16 cellular contexts compared by ENCODE assay signal in the genomic region with DNA sequence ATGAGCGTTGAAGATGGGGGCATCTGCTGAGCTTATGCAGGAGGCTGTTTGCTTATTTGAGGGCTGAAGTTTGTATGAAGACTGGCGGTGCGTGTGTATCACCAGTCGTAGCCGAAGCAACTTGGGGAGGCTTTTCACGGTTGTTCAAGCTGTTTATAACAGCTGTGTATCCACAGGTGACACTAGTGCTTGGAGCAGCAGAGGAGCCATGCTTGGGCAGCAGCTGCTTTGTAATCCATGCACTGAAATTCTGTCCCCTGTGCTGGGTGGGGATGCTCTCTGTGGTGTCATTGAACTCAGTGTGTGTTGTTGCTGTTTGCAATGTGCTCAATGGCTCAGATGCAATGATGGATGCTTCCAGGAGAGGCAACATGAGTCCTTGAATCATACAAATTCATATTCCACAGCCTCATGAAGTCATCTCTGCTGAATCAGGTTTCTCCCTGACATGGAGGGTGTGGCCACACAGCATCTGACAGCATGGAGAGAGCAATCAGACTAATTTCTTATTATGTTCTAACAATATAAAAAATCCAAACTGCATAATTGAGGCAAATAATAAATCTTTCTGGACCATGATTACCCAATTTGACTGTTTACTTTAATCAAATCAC. TPM values are rescaled to one million over a fixed set of nuclear protein-coding genes. Genes with fewer than 3 reads are reported as not detected.
A peak's percentile ranks its signal among the peaks of the same experiment; 100 is the strongest.
DNase-seq lines count a peak whose midpoint lies in the region; ATAC-seq and TF ChIP-seq lines count a peak whose summit lies in the region.
"Had no signal": no experiment of that assay in that cellular context is flagged by ENCODE, and none has a peak within 500 bp of the region (broad histone marks: within the 10 kb centered on the region; RNA-seq: fewer than 3 reads in every experiment).

No MANE protein-coding gene starts in this region.

- no peak overlapping the region for H3K4me3 Mint-ChIP-seq in activated CD8-positive, alpha-beta T cell treated with anti-CD3 and anti-CD28 coated beads for 36 hours
- H3K4me3 Mint-ChIP-seq in activated CD8-positive, alpha-beta T cell treated with anti-CD3 and anti-CD28 coated beads, Interleukin-2, amount 10 ng/mL, durations not matched to agents 7 days and 5 days: no peak overlapping the region
- no peak overlapping the region for H3K4me3 Mint-ChIP-seq in neural progenitor cell
- H3K4me3 Mint-ChIP-seq: activated naive CD8-positive, alpha-beta T cell treated with anti-CD3 and anti-CD28 coated beads, Interleukin-2, amount 10 ng/mL, durations not matched to agents 7 days and 5 days had no signal

- POLR2A ChIA-PET in activated CD8-positive, alpha-beta T cell treated with anti-CD3 and anti-CD28 coated beads for 36 hours (lab: Charles Lee): no interaction called here
- POLR2A ChIA-PET in activated CD8-positive, alpha-beta T cell treated with anti-CD3 and anti-CD28 coated beads, Interleukin-2, amount 10 ng/mL, durations not matched to agents 7 days and 5 days (lab: Charles Lee): no interaction called here
- POLR2A ChIA-PET in PC-3 (lab: Charles Lee; ENCODE audit: unreplicated experiment): interaction anchor here (0.6 kb wide), 1 partner anchor 1038 kb away, joined by 4 read pairs; no protein-coding TSS in a partner anchor

- peaks cover 3% of the 10 kb centered on the region for H3K27me3 Mint-ChIP-seq in activated CD8-positive, alpha-beta T cell treated with anti-CD3 and anti-CD28 coated beads for 36 hours
- H3K27me3 Mint-ChIP-seq in activated CD8-positive, alpha-beta T cell treated with anti-CD3 and anti-CD28 coated beads, Interleukin-2, amount 10 ng/mL, durations not matched to agents 7 days and 5 days (ENCODE audit: low read depth): peaks cover 31% of the 10 kb centered on the region
- H3K27me3 Mint-ChIP-seq in neural progenitor cell (ENCODE audit: insufficient read depth, low read depth): peaks cover 3% of the 10 kb centered on the region

- H3K27ac Mint-ChIP-seq in activated CD8-positive, alpha-beta T cell treated with anti-CD3 and anti-CD28 coated beads for 36 hours: no peak overlapping the region
- H3K27ac Mint-ChIP-seq in activated CD8-positive, alpha-beta T cell treated with anti-CD3 and anti-CD28 coated beads, Interleukin-2, amount 10 ng/mL, durations not matched to agents 7 days and 5 days: no peak overlapping the region
- H3K27ac Mint-ChIP-seq in neural progenitor cell: no peak overlapping the region
- H3K27ac Mint-ChIP-seq: activated naive CD8-positive, alpha-beta T cell treated with anti-CD3 and anti-CD28 coated beads, Interleukin-2, amount 10 ng/mL, durations not matched to agents 7 days and 5 days; activated T-helper 2 cell treated with anti-CD3 and anti-CD28 coated beads, Interferon-gamma antibody, Interleukin-2, Interleukin-4, amounts not matched to agents 10 μg/mL and 5 μg/mL and 100 μg/mL, durations not matched to agents 14 hours and 24 hours and 36 hours had no signal

- no peak for TF ChIP-seq EP300 in transverse colon (IDR thresholded peaks at IDR 0.05; ENCODE audit: low read depth)

- peaks cover 6% of the 10 kb centered on the region for H3K4me1 Mint-ChIP-seq in activated CD8-positive, alpha-beta T cell treated with anti-CD3 and anti-CD28 coated beads for 36 hours (ENCODE audit: low read depth)
- peaks cover 10% of the 10 kb centered on the region for H3K4me1 Mint-ChIP-seq in activated CD8-positive, alpha-beta T cell treated with anti-CD3 and anti-CD28 coated beads, Interleukin-2, amount 10 ng/mL, durations not matched to agents 7 days and 5 days (ENCODE audit: low read depth)
- peaks cover 14% of the 10 kb centered on the region for H3K4me1 Mint-ChIP-seq in neural progenitor cell
- H3K4me1 Mint-ChIP-seq: activated naive CD8-positive, alpha-beta T cell treated with anti-CD3 and anti-CD28 coated beads, Interleukin-2, amount 10 ng/mL, durations not matched to agents 7 days and 5 days had no signal

- H4K20me1 ChIP-seq in PC-3 (ENCODE audit: low read length) (no peaks in the 10 kb centered on the region), hepatocyte (ENCODE audit: insufficient read depth, poor library complexity, severe bottlenecking) (no peaks in the 10 kb centered on the region), neural progenitor cell (ENCODE audit: low read depth) (no peaks in the 10 kb centered on the region)

- TF ChIP-seq POLR2A in transverse colon (IDR thresholded peaks at IDR 0.05) (no peak), uterus (IDR thresholded peaks at IDR 0.05) (no peak)

- H3K79me2 ChIP-seq in PC-3 (ENCODE audit: low read length): no peaks in the 10 kb centered on the region
- no peaks in the 10 kb centered on the region for H3K79me2 ChIP-seq in hepatocyte
- H3K79me2 ChIP-seq in neural progenitor cell (ENCODE audit: low read depth): no peaks in the 10 kb centered on the region

- H3K4me3 ChIP-seq in PC-3 (ENCODE audit: low read length) (no peak overlapping the region), hepatocyte (no peak overlapping the region), transverse colon (no peak overlapping the region), neural progenitor cell (no peak overlapping the region), uterus (no peak overlapping the region)
- H3K4me3 ChIP-seq: upper lobe of left lung had no signal

- no peaks in the 10 kb centered on the region for H3K9me2 ChIP-seq in PC-3 (replicated peaks; ENCODE audit: low read length)
- no peaks in the 10 kb centered on the region for H3K9me2 ChIP-seq in hepatocyte (replicated peaks; ENCODE audit: insufficient read depth)

- H3K4me1 ChIP-seq in PC-3 (ENCODE audit: insufficient read depth, low read length) (peaks cover 23% of the 10 kb centered on the region), hepatocyte (ENCODE audit: insufficient read depth) (peaks cover 33% of the 10 kb centered on the region), transverse colon (peaks cover 26 to 45% (median 37%) of the 10 kb centered on the region in 4 donors), neural progenitor cell (peaks cover 9% of the 10 kb centered on the region), uterus (no peaks in the 10 kb centered on the region)

- H3K27me3 ChIP-seq in PC-3 (ENCODE audit: low read length): no peaks in the 10 kb centered on the region; the same call in 1 of the 2 replicates
- H3K27me3 ChIP-seq in hepatocyte: no peaks in the 10 kb centered on the region
- H3K27me3 ChIP-seq in transverse colon: peaks cover 6% of the 10 kb centered on the region
- H3K27me3 ChIP-seq in neural progenitor cell: no peaks in the 10 kb centered on the region
- H3K27me3 ChIP-seq in uterus: no peaks in the 10 kb centered on the region
- H3K27me3 ChIP-seq: upper lobe of left lung had no signal

- H3K4me2 ChIP-seq in PC-3 (ENCODE audit: low read length): no peak overlapping the region
- no peak overlapping the region for H3K4me2 ChIP-seq in hepatocyte
- H3K4me2 ChIP-seq in neural progenitor cell: no peak overlapping the region

- H3K9ac ChIP-seq in PC-3 (ENCODE audit: low read length): no peak overlapping the region
- no peak overlapping the region for H3K9ac ChIP-seq in neural progenitor cell

- 91% methylated on average over 6 of the region's 6 CpGs for WGBS in hepatocyte (ENCODE audit: low lambda C conversion rate, missing lambda C conversion rate)
- 72% methylated on average over 6 of the region's 6 CpGs; no CpG with 5 or more reads in 1 of the 2 donors for WGBS in transverse colon (ENCODE audit: low coverage in 1 of 2), 2 donors

- H3K27ac ChIP-seq in PC-3 (ENCODE audit: low read length) (no peak overlapping the region), hepatocyte (peak overlapping the region; percentile 91), transverse colon (peak overlapping the region; percentile 69 to 83 (median 75)), neural progenitor cell (no peak overlapping the region), uterus (no peak overlapping the region)
- H3K27ac ChIP-seq: upper lobe of left lung had no signal

- H3K9me3 ChIP-seq in PC-3 (ENCODE audit: low read length) (no peaks in the 10 kb centered on the region), hepatocyte (ENCODE audit: low read depth) (no peaks in the 10 kb centered on the region), transverse colon (no peaks in the 10 kb centered on the region), neural progenitor cell (ENCODE audit: low read depth) (no peaks in the 10 kb centered on the region), uterus (no peaks in the 10 kb centered on the region)
- H3K9me3 ChIP-seq: upper lobe of left lung had no signal

- in situ Hi-C loops in transverse colon (cut with MboI; ENCODE audit: low pct_ligation_motif_present in 1 of 4, low pct_unique_long_range_greater_than_20kb in 1 of 4, low sequenced_read_pairs in 3 of 4): no loop called here

- H3K36me3 ChIP-seq in PC-3 (ENCODE audit: low read depth, low read length) (no peaks in the 10 kb centered on the region), hepatocyte (replicated peaks; ENCODE audit: insufficient read depth, low read depth) (no peaks in the 10 kb centered on the region), transverse colon (no peaks in the 10 kb centered on the region), neural progenitor cell (no peaks in the 10 kb centered on the region), uterus (no peaks in the 10 kb centered on the region)
- H3K36me3 ChIP-seq: upper lobe of left lung had no signal

- no peak overlapping the region for H2AFZ ChIP-seq in PC-3 (ENCODE audit: low read length)
- H2AFZ ChIP-seq in hepatocyte: no peak overlapping the region
- H2AFZ ChIP-seq in neural progenitor cell (replicated peaks): no peak overlapping the region

- peak; percentile 42 for ATAC-seq in activated CD8-positive, alpha-beta T cell treated with anti-CD3 and anti-CD28 coated beads for 36 hours
- ATAC-seq in activated CD8-positive, alpha-beta T cell treated with anti-CD3 and anti-CD28 coated beads, Interleukin-2, amount 10 ng/mL, durations not matched to agents 7 days and 5 days: no peak
- ATAC-seq in PC-3 (no peak), GM21447 (IDR thresholded peaks at IDR 0.05; ENCODE audit: unreplicated experiment) (no peak)

- CTCF ChIA-PET in activated CD8-positive, alpha-beta T cell treated with anti-CD3 and anti-CD28 coated beads for 36 hours (lab: Charles Lee): interaction anchor here (0.8 to 1.8 kb wide), 6 partner anchors 20 to 421 kb away, joined by 3 to 13 read pairs (median 4); no protein-coding TSS in a partner anchor
- CTCF ChIA-PET in activated CD8-positive, alpha-beta T cell treated with anti-CD3 and anti-CD28 coated beads, Interleukin-2, amount 10 ng/mL, durations not matched to agents 7 days and 5 days (lab: Charles Lee): interaction anchor here (0.9 to 1.8 kb wide), 5 partner anchors 32 to 421 kb away, joined by 3 to 10 read pairs (median 5); no protein-coding TSS in a partner anchor
- CTCF ChIA-PET in PC-3 (lab: Charles Lee): no interaction called here

- BruUV-seq in PC-3 (replicated peaks; lab: Mats Ljungman, UMichigan): no TSS peak

- TF ChIP-seq CTCF in activated CD8-positive, alpha-beta T cell treated with anti-CD3 and anti-CD28 coated beads for 36 hours (IDR thresholded peaks at IDR 0.05): no peak
- TF ChIP-seq CTCF in PC-3 (conservative IDR thresholded peaks at IDR 0.05; ENCODE audit: low read depth, low read length): no peak
- TF ChIP-seq CTCF in hepatocyte (IDR thresholded peaks at IDR 0.05; ENCODE audit: poor library complexity): no peak
- no peak for TF ChIP-seq CTCF in transverse colon (IDR thresholded peaks at IDR 0.05)
- no peak for TF ChIP-seq CTCF in neural progenitor cell (IDR thresholded peaks at IDR 0.05)
- no peak for TF ChIP-seq CTCF in uterus (IDR thresholded peaks at IDR 0.05)

- DNase-seq in activated CD8-positive, alpha-beta T cell treated with anti-CD3 and anti-CD28 coated beads for 36 hours: no peak
- no peak for DNase-seq in activated CD8-positive, alpha-beta T cell treated with anti-CD3 and anti-CD28 coated beads, Interleukin-2, amount 10 ng/mL, durations not matched to agents 7 days and 5 days
- DNase-seq in PC-3 (peak; percentile 26), hepatocyte (ENCODE audit: low spot score) (no peak), transverse colon (peak; percentile 48), neural progenitor cell (ENCODE audit: low spot score) (no peak), uterus (no peak)
- DNase-seq: activated CD4-positive, alpha-beta T cell treated with anti-CD3 and anti-CD28 coated beads for 48 hours; activated naive CD8-positive, alpha-beta T cell treated with anti-CD3 and anti-CD28 coated beads, Interleukin-2, amount 10 ng/mL, durations not matched to agents 7 days and 5 days; retina; Right ventricle myocardium superior; stimulated activated CD4-positive, alpha-beta T cell treated with anti-CD3 and anti-CD28 coated beads, Interleukin-12 subunit alpha, Interleukin-12 subunit beta, amount 100 ng/mL, for 4 hours; upper lobe of left lung had no signal

- H3K36me3 Mint-ChIP-seq in activated CD8-positive, alpha-beta T cell treated with anti-CD3 and anti-CD28 coated beads for 36 hours (ENCODE audit: low read depth): no peaks in the 10 kb centered on the region
- H3K36me3 Mint-ChIP-seq in activated CD8-positive, alpha-beta T cell treated with anti-CD3 and anti-CD28 coated beads, Interleukin-2, amount 10 ng/mL, durations not matched to agents 7 days and 5 days (ENCODE audit: low read depth): no peaks in the 10 kb centered on the region
- H3K36me3 Mint-ChIP-seq in neural progenitor cell: no peaks in the 10 kb centered on the region
- H3K36me3 Mint-ChIP-seq: activated naive CD8-positive, alpha-beta T cell treated with anti-CD3 and anti-CD28 coated beads, Interleukin-2, amount 10 ng/mL, durations not matched to agents 7 days and 5 days; CD8-positive, alpha-beta memory T cell had no signal

- H3F3A ChIP-seq in PC-3 (ENCODE audit: low read length, unreplicated experiment) (no peaks in the 10 kb centered on the region), neural progenitor cell (ENCODE audit: low read depth) (no peaks in the 10 kb centered on the region)

- H3K9me3 Mint-ChIP-seq in activated CD8-positive, alpha-beta T cell treated with anti-CD3 and anti-CD28 coated beads for 36 hours: no peaks in the 10 kb centered on the region
- no peaks in the 10 kb centered on the region for H3K9me3 Mint-ChIP-seq in activated CD8-positive, alpha-beta T cell treated with anti-CD3 and anti-CD28 coated beads, Interleukin-2, amount 10 ng/mL, durations not matched to agents 7 days and 5 days (ENCODE audit: insufficient read depth)
- H3K9me3 Mint-ChIP-seq in neural progenitor cell: no peaks in the 10 kb centered on the region
- H3K9me3 Mint-ChIP-seq: activated naive CD8-positive, alpha-beta T cell treated with anti-CD3 and anti-CD28 coated beads, Interleukin-2, amount 10 ng/mL, durations not matched to agents 7 days and 5 days; activated T-helper 2 cell treated with anti-CD3 and anti-CD28 coated beads, Interferon-gamma antibody, Interleukin-2, Interleukin-4, amounts not matched to agents 10 μg/mL and 5 μg/mL and 100 μg/mL, durations not matched to agents 14 hours and 24 hours and 36 hours; CD8-positive, alpha-beta memory T cell had no signal

- intact Hi-C loops in activated CD8-positive, alpha-beta T cell treated with anti-CD3 and anti-CD28 coated beads for 36 hours (cut with micrococcal nuclease): no loop called here
- intact Hi-C loops in PC-3 (cut with micrococcal nuclease): loop anchor here (2.0 kb wide), 1 partner anchor 31 kb away; no protein-coding TSS in a partner anchor
- intact Hi-C loops in transverse colon (cut with DNase I; ENCODE audit: low total_unique reads): no loop called here
- intact Hi-C loops in uterus (cut with DNase I; ENCODE audit: low total_unique reads): no loop called here

RNA-seq across cellular contexts. Expression of gene GTF3A, which starts 18.8 kb away (rescaled TPM):
- 100 to 1,000 TPM; 278 to 282 TPM for total RNA-seq in activated CD8-positive, alpha-beta T cell treated with anti-CD3 and anti-CD28 coated beads for 36 hours
- 100 to 1,000 TPM; 227 to 233 TPM for total RNA-seq in activated CD8-positive, alpha-beta T cell treated with anti-CD3 and anti-CD28 coated beads, Interleukin-2, amount 10 ng/mL, durations not matched to agents 7 days and 5 days
- 174 and 201 TPM in 2 replicates for total RNA-seq in PC-3 (2014; rRNA removed)
- 63.2 and 77.1 TPM in 2 replicates for total RNA-seq in hepatocyte
- polyA plus RNA-seq in hepatocyte: 104 and 121 TPM in 2 replicates
- total RNA-seq in transverse colon: 100 to 1,000 TPM in 1 of 4 donors, 10 to 100 TPM in 3; 43.1 to 195 (median 60.0) TPM
- 78.4 and 126 TPM in 2 replicates for total RNA-seq in neural progenitor cell (ENCODE audit: low replicate concordance)
- 100 to 1,000 TPM in 2 of 4 donors, 10 to 100 TPM in 2; 31.8 to 174 (median 98.3) TPM for total RNA-seq in uterus

RNA-seq across cellular contexts. Expression of gene MTIF3, which starts 44.7 kb away (rescaled TPM):
- 10 to 100 TPM; 28.0 to 29.6 TPM for total RNA-seq in activated CD8-positive, alpha-beta T cell treated with anti-CD3 and anti-CD28 coated beads for 36 hours
- total RNA-seq in activated CD8-positive, alpha-beta T cell treated with anti-CD3 and anti-CD28 coated beads, Interleukin-2, amount 10 ng/mL, durations not matched to agents 7 days and 5 days: 10 to 100 TPM; 39.9 to 44.7 TPM
- total RNA-seq in PC-3 (2014; rRNA removed) (28.2 and 43.9 TPM in 2 replicates), hepatocyte (66.7 and 82.3 TPM in 2 replicates), transverse colon (10 to 100 TPM; 27.7 to 98.3 (median 66.7) TPM), neural progenitor cell (ENCODE audit: low replicate concordance) (47.0 and 65.8 TPM in 2 replicates), uterus (100 to 1,000 TPM in 1 of 4 donors, 10 to 100 TPM in 3; 14.6 to 102 (median 40.0) TPM)
- polyA plus RNA-seq in hepatocyte: 58.0 and 71.6 TPM in 2 replicates

Comparison
In these comparisons a context has a peak if more than half of its experiments do, and no peak if none do; other contexts are left out.
1. DNase-seq: peak in PC-3 (single experiment) and transverse colon (single experiment); none in activated CD8-positive, alpha-beta T cell treated with anti-CD3 and anti-CD28 coated beads for 36 hours (single experiment), activated CD8-positive, alpha-beta T cell treated with anti-CD3 and anti-CD28 coated beads, Interleukin-2, amount 10 ng/mL, durations not matched to agents 7 days and 5 days (single experiment), hepatocyte (single experiment), neural progenitor cell (single experiment) and uterus (0 of 2).
2. H3K27ac ChIP-seq: peak in hepatocyte (single experiment) and transverse colon (4 of 4); none in PC-3 (single experiment), neural progenitor cell (single experiment) and uterus (0 of 2).